9 cellular contexts compared by ENCODE assay signal in genomic region chr17:59362811-59363205, GRCh38. TPM values are rescaled to one million over a fixed set of nuclear protein-coding genes. Genes with fewer than 3 reads are reported as not detected.
DNase-seq lines count a peak whose midpoint lies in the region; ATAC-seq, FAIRE-seq and TF ChIP-seq lines count a peak whose summit lies in the region.
"Had no signal": no experiment of that assay in that cellular context is flagged by ENCODE, and none has a peak within 500 bp of the region (broad histone marks: within the 10 kb centered on the region; RNA-seq: fewer than 3 reads in every experiment).

No MANE protein-coding gene starts in this region.

- H3K27me3 Mint-ChIP-seq in HFFc6 (ENCODE audit: insufficient read depth) (no peaks in the 10 kb centered on the region), natural killer cell (ENCODE audit: low read depth in 2 of 2) (no peaks in the 10 kb centered on the region)
- H3K27me3 Mint-ChIP-seq: dendritic cell treated with granulocyte-macrophage colony-stimulating factor and Interleukin-4, amounts not matched to agents 40 ng/mL and 50 ng/mL, for 4 days had no signal

- no peak for FAIRE-seq in GM12892 (lab: Jason Lieb, UNC)

- H3K27ac Mint-ChIP-seq in HFFc6 (peak overlapping the region; percentile 94), natural killer cell (peak overlapping the region; percentile 31 to 59)

- peak overlapping the region; percentile 27 for H3K4me3 ChIP-seq in AG04450 (ENCODE audit: low read depth, low read length)

- intact Hi-C loops in natural killer cell (cut with micrococcal nuclease), result no loop called here

- H3K9me3 Mint-ChIP-seq in HFFc6, result no peaks in the 10 kb centered on the region
- H3K9me3 Mint-ChIP-seq in natural killer cell, result no peaks in the 10 kb centered on the region
- H3K9me3 Mint-ChIP-seq: dendritic cell treated with granulocyte-macrophage colony-stimulating factor and Interleukin-4, amounts not matched to agents 40 ng/mL and 50 ng/mL, for 4 days had no signal

- H3K27me3 ChIP-seq in AG04450 (ENCODE audit: control insufficient read depth, insufficient read depth, low read length), result no peaks in the 10 kb centered on the region
- H3K27me3 ChIP-seq in foreskin keratinocyte, result no peaks in the 10 kb centered on the region

- H3K27ac ChIP-seq in AG04450 (ENCODE audit: low read depth, low read length), result peak overlapping the region; percentile 81
- peak overlapping the region; percentile 87 for H3K27ac ChIP-seq in caudate nucleus (ENCODE audit: low read depth, low read length)
- H3K27ac ChIP-seq in foreskin keratinocyte, result no peak overlapping the region

- H3K4me3 Mint-ChIP-seq in HFFc6 (peak overlapping the region; percentile 75), natural killer cell (peak overlapping the region; percentile 67)
- H3K4me3 Mint-ChIP-seq: dendritic cell treated with granulocyte-macrophage colony-stimulating factor and Interleukin-4, amounts not matched to agents 40 ng/mL and 50 ng/mL, for 4 days had no signal

- no peak for TF ChIP-seq POLR2A in GM12892 (IDR thresholded peaks at IDR 0.05; ENCODE audit: low read depth, low read length)

- no peaks in the 10 kb centered on the region for H3K9me3 ChIP-seq in AG04450 (ENCODE audit: control insufficient read depth, insufficient read depth, low read length)

- H3K4me1 Mint-ChIP-seq in HFFc6 (ENCODE audit: low read depth) (peaks cover 69% of the 10 kb centered on the region), natural killer cell (peaks cover 42 to 65% of the 10 kb centered on the region in 2 donors)

- POLR2A ChIA-PET in AG04450 (lab: Yijun Ruan, JAX), result interaction anchor here (0.6 to 1.0 kb wide), 3 partner anchors 16 to 290 kb away, joined by 3 to 8 read pairs (median 5); no protein-coding TSS in a partner anchor

- TF ChIP-seq CTCF in AG04450 (IDR thresholded peaks at IDR 0.05; ENCODE audit: low read depth, low read length) (no peak), HFFc6 (IDR thresholded peaks at IDR 0.05) (no peak), natural killer cell (IDR thresholded peaks at IDR 0.05) (no peak), foreskin keratinocyte (conservative IDR thresholded peaks at IDR 0.05) (no peak)

- H3K4me1 ChIP-seq in foreskin keratinocyte, result peaks cover 5% of the 10 kb centered on the region

- CTCF ChIA-PET in AG04450 (lab: Charles Lee), result interaction anchor here (0.7 to 1.3 kb wide), 3 partner anchors 10 to 39 kb away, joined by 3 to 6 read pairs (median 5); no protein-coding TSS in a partner anchor

- ATAC-seq in natural killer cell (no peak), HG03280 (IDR thresholded peaks at IDR 0.05; ENCODE audit: unreplicated experiment) (no peak), HG03571 (IDR thresholded peaks at IDR 0.05; ENCODE audit: unreplicated experiment) (no peak), foreskin keratinocyte (no peak)

- H3K36me3 Mint-ChIP-seq in HFFc6 (ENCODE audit: low read depth) (no peaks in the 10 kb centered on the region), natural killer cell (no peaks in the 10 kb centered on the region)

- no peak for DNase-seq in AG04450 (ENCODE audit: low read depth, low spot score)
- DNase-seq in HFFc6, result no peak
- DNase-seq in caudate nucleus (lab: John Stamatoyannopoulos, UW), result no peak
- no peak for DNase-seq in natural killer cell
- DNase-seq in GM12892 (ENCODE audit: insufficient read length), result no peak
- no peak for DNase-seq in foreskin keratinocyte

RNA-seq across cellular contexts. Expression of gene YPEL2, which starts 31.4 kb away (rescaled TPM):
- 6.0 and 7.7 TPM in 2 replicates for polyA plus RNA-seq in AG04450 (2011; rRNA removed)
- polyA minus RNA-seq in AG04450 (2011; rRNA and poly(A)+ RNA removed), result 10.9 and 15.0 TPM in 2 replicates
- 1 to 10 TPM; 2.9 to 8.8 (median 4.6) TPM for total RNA-seq in HFFc6 (2021; fragmentation: NEBNext Ultra II Directional; extraction: Animal tissue kit (Norgen Biotek cat#: 25700))
- 10 to 100 TPM; 30.5 to 35.6 (median 33.5) TPM for total RNA-seq in natural killer cell
- polyA plus RNA-seq in GM12892 (2012; ENCODE audit: missing spikeins), result 2.0 TPM
- 0.74 and 0.95 TPM in 2 replicates for total RNA-seq in foreskin keratinocyte
- polyA plus RNA-seq in foreskin keratinocyte, result 0.22 and 0.26 TPM in 2 replicates
